In genomic region chr1:86775395-86775794, GRCh38 we compare ENCODE assay signal across 19 cellular contexts.
A peak's percentile ranks its signal among the peaks of the same experiment; 100 is the strongest.
DNase-seq lines count a peak whose midpoint lies in the region; ATAC-seq and TF ChIP-seq lines count a peak whose summit lies in the region.
"Had no signal": no experiment of that assay in that cellular context is flagged by ENCODE, and none has a peak within 500 bp of the region (broad histone marks: within the 10 kb centered on the region; RNA-seq: fewer than 3 reads in every experiment).

No MANE protein-coding gene starts in this region.

- H3K79me2 ChIP-seq in SK-N-SH (ENCODE audit: insufficient read depth) = no peaks in the 10 kb centered on the region

- no peak for TF ChIP-seq EP300 in SK-N-SH (IDR thresholded peaks at IDR 0.05; ENCODE audit: borderline replicate concordance in 1 of 2, low read depth in 1 of 2, low read length in 1 of 2)

- H3K27me3 ChIP-seq in cardiac muscle cell (no peaks in the 10 kb centered on the region), SK-N-SH (ENCODE audit: insufficient read depth) (no peaks in the 10 kb centered on the region), subcutaneous abdominal adipose tissue (ENCODE audit: control insufficient read depth in 5 of 5, insufficient read depth in 4 of 5, low read length in 5 of 5) (no peaks in the 10 kb centered on the region), colonic mucosa (no peaks in the 10 kb centered on the region)
- H3K27me3 ChIP-seq: left lung had no signal

- H3K9me2 ChIP-seq in SK-N-SH = no peaks in the 10 kb centered on the region

- CTCF ChIA-PET in SK-N-SH (lab: Yijun Ruan, JAX) = no interaction called here

- WGBS in SK-N-SH (ENCODE audit: low lambda C conversion rate) = 25% methylated on average over 1 of the region's 1 CpG

- POLR2A ChIA-PET in SK-N-SH (lab: Yijun Ruan, JAX) = no interaction called here

- H3K27me3 Mint-ChIP-seq in activated T-helper 1 cell treated with anti-CD3 and anti-CD28 coated beads, Interleukin-12 subunit alpha, Interleukin-12 subunit beta, Interleukin-2, Interleukin-4 antibody, amounts not matched to agents 30 ng/mL and 10 ng/mL and 1 ng/mL, durations not matched to agents 14 hours and 24 hours and 36 hours (ENCODE audit: insufficient read depth) = no peaks in the 10 kb centered on the region

- no peak for ATAC-seq in Right ventricle myocardium inferior
- ATAC-seq: activated T-cell treated with anti-CD3 and anti-CD28 coated beads, Interleukin-2, amount 50 U/mL, for 4 hours; sciatic nerve; stimulated activated effector memory CD8-positive, alpha-beta T cell treated with anti-CD3 and anti-CD28 coated beads, Interleukin-12 subunit alpha, Interleukin-12 subunit beta, amount 100 ng/mL, for 72 hours had no signal

- H3K4me1 Mint-ChIP-seq in activated T-helper 1 cell treated with anti-CD3 and anti-CD28 coated beads, Interleukin-12 subunit alpha, Interleukin-12 subunit beta, Interleukin-2, Interleukin-4 antibody, amounts not matched to agents 30 ng/mL and 10 ng/mL and 1 ng/mL, durations not matched to agents 14 hours and 24 hours and 36 hours (ENCODE audit: low read depth) = peaks cover 21% of the 10 kb centered on the region

- no peak for DNase-seq in cardiac muscle cell (ENCODE audit: low read depth in 1 of 2, low spot score in 1 of 2)
- no peak for DNase-seq in Right ventricle myocardium inferior (ENCODE audit: missing footprints)
- no peak for DNase-seq in SK-N-SH
- peak; percentile 49 for DNase-seq in fibroblast of the aortic adventitia (ENCODE audit: low read depth)
- no peak for DNase-seq in activated T-helper 1 cell treated with anti-CD3 and anti-CD28 coated beads, Interleukin-12 subunit alpha, Interleukin-12 subunit beta, Interleukin-2, Interleukin-4 antibody, amounts not matched to agents 30 ng/mL and 10 ng/mL and 1 ng/mL, durations not matched to agents 14 hours and 24 hours and 36 hours (ENCODE audit: low spot score)
- DNase-seq in cerebellum (ENCODE audit: low spot score) = no peak
- DNase-seq in colonic mucosa = no peak
- DNase-seq: activated CD4-positive, alpha-beta T cell treated with anti-CD3 and anti-CD28 coated beads for 48 hours; activated T-cell treated with anti-CD3 and anti-CD28 coated beads, Interleukin-2, amount 50 U/mL, for 4 hours; amniotic stem cell; COR-L47; hypothalamus; left lung; NCI-H1092 treated with DMSO at 0.1 percent for 48 hours; NCI-H446 treated with DMSO at 0.1 percent for 48 hours had no signal

- no peak for TF ChIP-seq CTCF in cardiac muscle cell (IDR thresholded peaks at IDR 0.05; ENCODE audit: low read depth, low read length)
- TF ChIP-seq CTCF in SK-N-SH (IDR thresholded peaks at IDR 0.05) = no peak
- TF ChIP-seq CTCF in fibroblast of the aortic adventitia (IDR thresholded peaks at IDR 0.05; ENCODE audit: insufficient read depth, low read length) = no peak
- no peak for TF ChIP-seq CTCF in colonic mucosa (IDR thresholded peaks at IDR 0.05)

- no peaks in the 10 kb centered on the region for H3K36me3 Mint-ChIP-seq in activated T-helper 1 cell treated with anti-CD3 and anti-CD28 coated beads, Interleukin-12 subunit alpha, Interleukin-12 subunit beta, Interleukin-2, Interleukin-4 antibody, amounts not matched to agents 30 ng/mL and 10 ng/mL and 1 ng/mL, durations not matched to agents 14 hours and 24 hours and 36 hours (ENCODE audit: low read depth)
- H3K36me3 Mint-ChIP-seq: stimulated activated effector memory CD8-positive, alpha-beta T cell treated with anti-CD3 and anti-CD28 coated beads, Interleukin-12 subunit alpha, Interleukin-12 subunit beta, amount 100 ng/mL, for 72 hours had no signal

- intact Hi-C loops in Right ventricle myocardium inferior (cut with DNase I) = loop anchor here (5.0 to 10.0 kb wide), 2 partner anchors 52 to 309 kb away; no protein-coding TSS in a partner anchor
- intact Hi-C loops in activated T-helper 1 cell treated with anti-CD3 and anti-CD28 coated beads, Interleukin-12 subunit alpha, Interleukin-12 subunit beta, Interleukin-2, Interleukin-4 antibody, amounts not matched to agents 30 ng/mL and 10 ng/mL and 1 ng/mL, durations not matched to agents 14 hours and 24 hours and 36 hours (cut with micrococcal nuclease) = no loop called here
- intact Hi-C loops in colonic mucosa (cut with DNase I) = no loop called here

- H3K36me3 ChIP-seq in cardiac muscle cell = no peaks in the 10 kb centered on the region
- H3K36me3 ChIP-seq in SK-N-SH (replicated peaks in 1 of 2; ENCODE audit: control insufficient read depth in 1 of 2, insufficient read depth in 2 of 2, low read length in 1 of 2) = no peaks in the 10 kb centered on the region
- H3K36me3 ChIP-seq in subcutaneous abdominal adipose tissue (ENCODE audit: control insufficient read depth in 5 of 5, insufficient read depth in 5 of 5, low read length in 5 of 5) = no peaks in the 10 kb centered on the region
- H3K36me3 ChIP-seq in colonic mucosa = no peaks in the 10 kb centered on the region
- H3K36me3 ChIP-seq: left lung had no signal

- H3K4me1 ChIP-seq in cardiac muscle cell (ENCODE audit: low read depth) (peaks cover 48% of the 10 kb centered on the region), SK-N-SH (ENCODE audit: control insufficient read depth in 1 of 2, insufficient read depth in 2 of 2, low read depth in 1 of 2, low read length in 1 of 2) (peaks cover 2 to 45% of the 10 kb centered on the region in 2 experiments), subcutaneous abdominal adipose tissue (ENCODE audit: control insufficient read depth in 5 of 5, insufficient read depth in 5 of 5, low read length in 5 of 5) (peaks cover 0 to 33% (median 29%) of the 10 kb centered on the region in 5 donors), colonic mucosa (peaks cover 8% of the 10 kb centered on the region)

- H3K9me3 ChIP-seq in cardiac muscle cell (ENCODE audit: low read depth) = no peaks in the 10 kb centered on the region
- no peaks in the 10 kb centered on the region for H3K9me3 ChIP-seq in SK-N-SH
- H3K9me3 ChIP-seq in subcutaneous abdominal adipose tissue (ENCODE audit: control insufficient read depth in 5 of 5, low read length in 5 of 5) = no peaks in the 10 kb centered on the region
- H3K9me3 ChIP-seq in colonic mucosa = no peaks in the 10 kb centered on the region
- H3K9me3 ChIP-seq: left lung had no signal

- H3K4me3 Mint-ChIP-seq in activated T-helper 1 cell treated with anti-CD3 and anti-CD28 coated beads, Interleukin-12 subunit alpha, Interleukin-12 subunit beta, Interleukin-2, Interleukin-4 antibody, amounts not matched to agents 30 ng/mL and 10 ng/mL and 1 ng/mL, durations not matched to agents 14 hours and 24 hours and 36 hours = no peak overlapping the region
- H3K4me3 Mint-ChIP-seq: activated T-cell treated with anti-CD3 and anti-CD28 coated beads, Interleukin-2, amount 50 U/mL, for 4 hours; stimulated activated effector memory CD8-positive, alpha-beta T cell treated with anti-CD3 and anti-CD28 coated beads, Interleukin-12 subunit alpha, Interleukin-12 subunit beta, amount 100 ng/mL, for 72 hours; T-helper 1 cell treated with Interleukin-12 subunit alpha and Interleukin-12 subunit beta and Interleukin-4 antibody, amounts not matched to agents 30 μg/mL and 1 μg/mL, for 36 hours had no signal

- peak overlapping the region; percentile 64 for H2AFZ ChIP-seq in SK-N-SH (ENCODE audit: low read depth)

- no peak overlapping the region for H3K4me2 ChIP-seq in SK-N-SH

- peak overlapping the region; percentile 78 for H3K27ac ChIP-seq in cardiac muscle cell
- peak overlapping the region; percentile 72 to 81; a peak in 3 of 4 replicates for H3K27ac ChIP-seq in SK-N-SH (ENCODE audit: low read depth in 2 of 2, low read length in 1 of 2)
- peak overlapping the region; percentile 83 for H3K27ac ChIP-seq in subcutaneous abdominal adipose tissue (ENCODE audit: low read depth, low read length)
- no peak overlapping the region for H3K27ac ChIP-seq in colonic mucosa

- H3K4me3 ChIP-seq in cardiac muscle cell = no peak overlapping the region
- H3K4me3 ChIP-seq in SK-N-SH (ENCODE audit: low read depth in 2 of 2, low read length in 1 of 2) = no peak overlapping the region
- no peak overlapping the region for H3K4me3 ChIP-seq in fibroblast of the aortic adventitia (ENCODE audit: low read depth, low read length)
- no peak overlapping the region for H3K4me3 ChIP-seq in subcutaneous abdominal adipose tissue (ENCODE audit: low read depth in 1 of 5, low read length in 5 of 5)
- H3K4me3 ChIP-seq in colonic mucosa = no peak overlapping the region
- H3K4me3 ChIP-seq: left lung had no signal

- TF ChIP-seq RAD21 in SK-N-SH (IDR thresholded peaks at IDR 0.05; ENCODE audit: low read length) = no peak

- no peaks in the 10 kb centered on the region for H4K20me1 ChIP-seq in SK-N-SH (ENCODE audit: insufficient read depth)

- no peak overlapping the region for H3K9ac ChIP-seq in SK-N-SH
- peak overlapping the region in 1 of 5 donors; percentile 57 for H3K9ac ChIP-seq in subcutaneous abdominal adipose tissue (ENCODE audit: low read length in 5 of 5)
- no peak overlapping the region for H3K9ac ChIP-seq in colonic mucosa (ENCODE audit: low read depth in 2 of 2, low read length in 2 of 2)

- H3K27ac Mint-ChIP-seq in activated T-helper 1 cell treated with anti-CD3 and anti-CD28 coated beads, Interleukin-12 subunit alpha, Interleukin-12 subunit beta, Interleukin-2, Interleukin-4 antibody, amounts not matched to agents 30 ng/mL and 10 ng/mL and 1 ng/mL, durations not matched to agents 14 hours and 24 hours and 36 hours = no peak overlapping the region
- H3K27ac Mint-ChIP-seq: stimulated activated effector memory CD8-positive, alpha-beta T cell treated with anti-CD3 and anti-CD28 coated beads, Interleukin-12 subunit alpha, Interleukin-12 subunit beta, amount 100 ng/mL, for 72 hours; T-helper 1 cell treated with Interleukin-12 subunit alpha and Interleukin-12 subunit beta and Interleukin-4 antibody, amounts not matched to agents 30 μg/mL and 1 μg/mL, for 36 hours had no signal

- no peaks in the 10 kb centered on the region for H3K9me3 Mint-ChIP-seq in activated T-helper 1 cell treated with anti-CD3 and anti-CD28 coated beads, Interleukin-12 subunit alpha, Interleukin-12 subunit beta, Interleukin-2, Interleukin-4 antibody, amounts not matched to agents 30 ng/mL and 10 ng/mL and 1 ng/mL, durations not matched to agents 14 hours and 24 hours and 36 hours
- H3K9me3 Mint-ChIP-seq: activated T-cell treated with anti-CD3 and anti-CD28 coated beads, Interleukin-2, amount 50 U/mL, for 4 hours; stimulated activated effector memory CD8-positive, alpha-beta T cell treated with anti-CD3 and anti-CD28 coated beads, Interleukin-12 subunit alpha, Interleukin-12 subunit beta, amount 100 ng/mL, for 72 hours; T-helper 1 cell treated with Interleukin-12 subunit alpha and Interleukin-12 subunit beta and Interleukin-4 antibody, amounts not matched to agents 30 μg/mL and 1 μg/mL, for 36 hours had no signal

- H3F3A ChIP-seq in SK-N-SH (replicated peaks; ENCODE audit: insufficient read depth) = peaks cover 27% of the 10 kb centered on the region

TF ChIP-seq in SK-N-SH, 30 proteins besides CTCF, POLR2A, EP300 and RAD21 (continues in another document):
- no peak for TF ChIP-seq TEAD4 (IDR thresholded peaks at IDR 0.05; ENCODE audit: borderline replicate concordance, insufficient read depth)
